In the genomic region with DNA sequence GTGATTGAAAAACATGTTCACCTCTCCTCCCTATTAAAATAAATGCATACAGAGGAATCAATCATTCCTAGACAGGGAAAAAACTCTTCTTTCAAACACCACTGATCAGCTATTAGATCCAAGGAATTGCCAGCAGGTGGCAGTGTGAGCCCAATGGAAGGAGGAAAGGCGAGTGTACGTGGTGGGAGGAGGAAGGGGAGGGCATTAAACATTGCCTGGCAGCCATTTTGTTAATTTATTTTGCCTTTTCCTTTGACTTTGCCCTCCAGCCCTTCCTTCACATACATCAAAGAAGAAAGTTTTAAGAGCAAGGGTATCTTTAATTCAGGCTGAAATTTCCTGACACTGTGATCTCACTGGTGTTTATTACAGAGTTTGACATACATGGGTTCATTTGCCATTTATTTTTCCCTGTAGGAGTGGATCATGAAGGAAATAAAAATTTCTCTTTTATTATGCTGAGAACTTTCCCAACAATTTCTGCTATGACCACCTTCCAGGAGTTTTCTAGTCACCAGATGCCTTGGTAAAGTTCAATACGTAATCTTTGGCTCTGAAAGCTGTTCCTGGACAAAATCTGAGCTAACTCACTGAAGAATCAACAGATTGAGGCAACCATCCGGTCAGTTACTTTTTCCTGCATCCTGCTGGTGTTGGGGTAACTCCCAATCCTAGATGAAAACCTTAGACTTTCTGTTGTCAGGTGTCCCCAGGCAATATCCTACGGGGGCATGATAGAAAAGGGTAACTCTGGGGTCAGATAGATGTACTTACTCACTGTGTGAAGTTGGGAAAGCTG, we compare ENCODE assay signal across 8 cellular contexts. TPM values are rescaled to one million over a fixed set of nuclear protein-coding genes. Genes with fewer than 3 reads are reported as not detected.
DNase-seq lines count a peak whose midpoint lies in the region; TF ChIP-seq lines count a peak whose summit lies in the region.

No MANE protein-coding gene starts in this region.

- WGBS in esophagus squamous epithelium, 2 donors, result 15 to 18% methylated on average over 5 of the region's 5 CpGs

- intact Hi-C loops in PC-9 (cut with micrococcal nuclease; ENCODE audit: unreplicated experiment), result loop anchor here (1.0 to 5.0 kb wide), 9 partner anchors 24 to 560 kb away; partner anchors contain the start of gene AHCYL1
- intact Hi-C loops in esophagus squamous epithelium (cut with DNase I), result loop anchor here (5.0 to 10.0 kb wide), 2 partner anchors 226 to 438 kb away; partner anchors contain the start of gene AHCYL1

- peaks cover 22% of the 10 kb centered on the region for H4K20me1 ChIP-seq in PC-9 (ENCODE audit: insufficient read depth)

- no peaks in the 10 kb centered on the region for H3K9me3 ChIP-seq in PC-9 (ENCODE audit: insufficient read depth, low read depth)
- H3K9me3 ChIP-seq in esophagus squamous epithelium, result no peaks in the 10 kb centered on the region

- POLR2A ChIA-PET in PC-9 (lab: Charles Lee; ENCODE audit: unreplicated experiment), result no interaction called here

- peak overlapping the region; percentile 95 for H3K4me2 ChIP-seq in PC-9

- no peaks in the 10 kb centered on the region for H3K36me3 ChIP-seq in PC-9 (ENCODE audit: low read depth)
- no peaks in the 10 kb centered on the region for H3K36me3 ChIP-seq in esophagus squamous epithelium

- H3K79me2 ChIP-seq in PC-9 (ENCODE audit: low read depth), result peaks cover 49% of the 10 kb centered on the region

- no peaks in the 10 kb centered on the region for H3K9me2 ChIP-seq in PC-9 (ENCODE audit: insufficient read depth)

- no TSS peak for BruUV-seq in PC-9 (replicated peaks; lab: Mats Ljungman, UMichigan)

- H2AFZ ChIP-seq in PC-9, result peak overlapping the region; percentile 88

- CTCF ChIA-PET in PC-9 (lab: Charles Lee), result interaction anchor here (0.6 to 2.1 kb wide), 12 partner anchors 24 to 877 kb away, joined by 3 to 22 read pairs (median 4); partner anchors contain the start of gene AHCYL1

- TF ChIP-seq CTCF in AG10803 (conservative IDR thresholded peaks at IDR 0.05; ENCODE audit: low read length), result peak; percentile 91
- peak; percentile 98 for TF ChIP-seq CTCF in PC-9 (conservative IDR thresholded peaks at IDR 0.05)
- peak; percentile 81 to 95 (median 92) for TF ChIP-seq CTCF in esophagus squamous epithelium (IDR thresholded peaks at IDR 0.05)

- H3K4me1 ChIP-seq in PC-9 (replicated peaks; ENCODE audit: insufficient read depth) (peaks cover 23% of the 10 kb centered on the region), esophagus squamous epithelium (peaks cover 7 to 45% (median 22%) of the 10 kb centered on the region in 3 donors)

- peak overlapping the region; percentile 98 for H3K4me3 ChIP-seq in AG10803 (ENCODE audit: low read length)
- peak overlapping the region; percentile 93 for H3K4me3 ChIP-seq in PC-9
- peak overlapping the region; percentile 87 to 96 (median 94) for H3K4me3 ChIP-seq in esophagus squamous epithelium

- H3K27ac ChIP-seq in PC-9 (peak overlapping the region; percentile 91), esophagus squamous epithelium (peak overlapping the region; percentile 97 to 99 (median 98))

- H3K27me3 ChIP-seq in PC-9 (ENCODE audit: insufficient read depth, low read depth) (peaks cover 5% of the 10 kb centered on the region; the same call in 1 of the 2 replicates), esophagus squamous epithelium (no peaks in the 10 kb centered on the region)

- peak; percentile 84 for DNase-seq in AG10803 (ENCODE audit: low read depth)
- peak; percentile 98 for DNase-seq in GM19240 (ENCODE audit: insufficient read length, low spot score)
- DNase-seq in KG1 (lab: John Stamatoyannopoulos, UW), result peak; percentile 75
- DNase-seq in PC-9, result peak; percentile 80 to 81
- DNase-seq in activated T-cell treated with anti-CD3 and anti-CD28 coated beads, Interleukin-2, amount 50 U/mL, for 48 hours, result peak; percentile 90 to 93
- peak; percentile 17 for DNase-seq in esophagus squamous epithelium (lab: John Stamatoyannopoulos, UW)
- peak; percentile 94 for DNase-seq in myocyte (ENCODE audit: low read depth)
- DNase-seq in stimulated activated CD8-positive, alpha-beta memory T cell treated with anti-CD3 and anti-CD28 coated beads, Interleukin-7, amount 100 ng/mL, for 1 hour (ENCODE audit: low read depth in 2 of 2), result peak; percentile 73 to 88

- TF ChIP-seq POLR2A in esophagus squamous epithelium (IDR thresholded peaks at IDR 0.05), result no peak

- 0 out of 2 replicates have a peak, but pooled peaks cover 8% of the 10 kb centered on the region for H3F3A ChIP-seq in PC-9 (ENCODE audit: insufficient read depth, low read depth)

RNA-seq across cellular contexts. Expression of gene GNAI3, which starts 1.9 kb away (rescaled TPM):
- total RNA-seq in PC-9 (2021) (7.6 and 10.0 TPM in 2 replicates), esophagus squamous epithelium (10 to 100 TPM in 3 of 4 donors, 1 to 10 TPM in 1; 8.2 to 15.1 (median 11.6) TPM), myocyte (6.0 and 6.6 TPM in 2 replicates)
- polyA plus RNA-seq in myocyte (2012), result 3.8 TPM

RNA-seq across cellular contexts. Expression of gene GPR61, which starts 6.8 kb away (rescaled TPM):
- total RNA-seq in PC-9 (2021) (not detected in 2 replicates), esophagus squamous epithelium (not detected), myocyte (0.13 and 0.21 TPM in 2 replicates)
- 0.39 TPM for polyA plus RNA-seq in myocyte (2012)

RNA-seq across cellular contexts. Expression of gene AMIGO1, which starts 37.0 kb away (rescaled TPM):
- 4.1 and 4.2 TPM in 2 replicates for total RNA-seq in PC-9 (2021)
- total RNA-seq in esophagus squamous epithelium, result 1 to 10 TPM in 2 of 4 donors, under 1 TPM in 2; 0.45 to 2.7 (median 1.8) TPM
- 0.37 and 0.42 TPM in 2 replicates for total RNA-seq in myocyte
- polyA plus RNA-seq in myocyte (2012), result 0.73 TPM

RNA-seq across cellular contexts. Expression of gene CYB561D1, which starts 52.6 kb away (rescaled TPM):
- 11.6 and 11.7 TPM in 2 replicates for total RNA-seq in PC-9 (2021)
- 10 to 100 TPM in 1 of 4 donors, 1 to 10 TPM in 3; 3.1 to 12.7 (median 7.3) TPM for total RNA-seq in esophagus squamous epithelium
- total RNA-seq in myocyte, result 3.9 and 6.1 TPM in 2 replicates
- polyA plus RNA-seq in myocyte (2012), result 10.5 TPM

Comparison
In these comparisons a context has a peak if more than half of its experiments do, and no peak if none do; other contexts are left out.
1. Peak in every context shown above with its lines: DNase-seq, H3K4me3 ChIP-seq and H3K27ac ChIP-seq.
2. DNase-seq: peak in every context shown above with its lines; median percentile 98 in GM19240; 94 in myocyte; 92 in activated T-cell treated with anti-CD3 and anti-CD28 coated beads, Interleukin-2, amount 50 U/mL, for 48 hours; 84 in AG10803; 80 in PC-9; 80 in stimulated activated CD8-positive, alpha-beta memory T cell treated with anti-CD3 and anti-CD28 coated beads, Interleukin-7, amount 100 ng/mL, for 1 hour; 75 in KG1; 17 in esophagus squamous epithelium.